8 cellular contexts compared by ENCODE assay signal in genomic region chr7:108455833-108456677, GRCh38. TPM values are rescaled to one million over a fixed set of nuclear protein-coding genes. Genes with fewer than 3 reads are reported as not detected.
DNase-seq lines count a peak whose midpoint lies in the region; ATAC-seq and TF ChIP-seq lines count a peak whose summit lies in the region.

NRCAM (minus strand) TSS chr7:108456436; CDS start chr7:108240064, 216,372 bp downstream.

- H4K20me1 ChIP-seq in OCI-LY1 (ENCODE audit: insufficient read depth, low read length) = no peaks in the 10 kb centered on the region

- H3K4me3 ChIP-seq in GM12865 (ENCODE audit: low read depth, low read length) (peak within 1 kb of the TSS; percentile 34), OCI-LY1 (ENCODE audit: low read depth, low read length, poor library complexity, severe bottlenecking) (peak within 1 kb of the TSS; percentile 34), body of pancreas (peak within 1 kb of the TSS; percentile 80 to 81), iPS DF 6.9 (ENCODE audit: low read length) (peak within 1 kb of the TSS; percentile 92)

- TF ChIP-seq CTCF in GM12865 (IDR thresholded peaks at IDR 0.05; ENCODE audit: insufficient read depth, low read depth, low read length, missing control alignments) (no peak), OCI-LY1 (IDR thresholded peaks at IDR 0.05; ENCODE audit: low read length) (no peak), body of pancreas (IDR thresholded peaks at IDR 0.05) (peak in 4 of 7 experiments; percentile 9 to 36 (median 26))

- H3K27ac ChIP-seq in OCI-LY1 (ENCODE audit: low read depth, low read length, poor library complexity, severe bottlenecking) (no peak within 1 kb of the TSS), body of pancreas (peak within 1 kb of the TSS; percentile 69 to 89 (median 86)), iPS DF 6.9 (ENCODE audit: low read length) (no peak within 1 kb of the TSS)

- ATAC-seq in body of pancreas (peak; percentile 86), sciatic nerve (peak; percentile 37), HG03108 (IDR thresholded peaks at IDR 0.05; ENCODE audit: unreplicated experiment) (no peak), GM18873 (IDR thresholded peaks at IDR 0.05; ENCODE audit: low FRiP score, unreplicated experiment) (no peak)

- H3K27me3 ChIP-seq in OCI-LY1 (ENCODE audit: insufficient read depth, low read length) (no peaks in the 10 kb centered on the region), body of pancreas (no peaks in the 10 kb centered on the region), iPS DF 6.9 (ENCODE audit: control insufficient read depth, insufficient read depth, low read length) (peaks cover 20% of the 10 kb centered on the region; the same call in 1 of the 2 replicates)

- H3K4me1 ChIP-seq in OCI-LY1 (ENCODE audit: insufficient read depth, low read length, severe bottlenecking) = peaks cover 5% of the 10 kb centered on the region
- H3K4me1 ChIP-seq in body of pancreas = peaks cover 56% of the 10 kb centered on the region
- peaks cover 3% of the 10 kb centered on the region; the same call in 1 of the 2 replicates for H3K4me1 ChIP-seq in iPS DF 6.9 (ENCODE audit: control insufficient read depth, insufficient read depth, low read length)

- 0 to 1% methylated on average over 10 to 74 of the region's 93 CpGs for WGBS in body of pancreas, 2 donors
- no CpG with 5 or more reads among the region's 93 CpGs for WGBS in iPS DF 6.9 (ENCODE audit: insufficient coverage, insufficient read length)

- H3K79me2 ChIP-seq in OCI-LY1 (ENCODE audit: insufficient read depth, low read length) = no peaks in the 10 kb centered on the region

- H2AFZ ChIP-seq in OCI-LY1 (ENCODE audit: low read length) = no peak within 1 kb of the TSS

- intact Hi-C loops in body of pancreas (cut with DNase I) = no loop called here
- intact Hi-C loops in sciatic nerve (cut with DNase I) = no loop called here

- peak; percentile 44 to 76 (median 67) for TF ChIP-seq POLR2A in body of pancreas (IDR thresholded peaks at IDR 0.05)

- no peak within 1 kb of the TSS for H3K9ac ChIP-seq in OCI-LY1 (ENCODE audit: low read length)

- H3F3A ChIP-seq in OCI-LY1 (ENCODE audit: insufficient read depth, low read length) = no peaks in the 10 kb centered on the region

- DNase-seq in GM12865 (ENCODE audit: low read depth) (peak; percentile 46), HPDE6-E6E7 (ENCODE audit: extremely low spot score) (peak; percentile 13), body of pancreas (peak; percentile 88 to 93 (median 90)), iPS DF 6.9 (ENCODE audit: low read depth, low spot score) (peak; percentile 60), sciatic nerve (ENCODE audit: low spot score) (peak; percentile 62)

- H3K9me3 ChIP-seq in OCI-LY1 (ENCODE audit: low read length) = no peaks in the 10 kb centered on the region
- no peaks in the 10 kb centered on the region for H3K9me3 ChIP-seq in body of pancreas
- H3K9me3 ChIP-seq in iPS DF 6.9 (ENCODE audit: control insufficient read depth, insufficient read depth, low read length) = no peaks in the 10 kb centered on the region

- no peaks in the 10 kb centered on the region for H3K9me2 ChIP-seq in OCI-LY1 (ENCODE audit: low read depth, low read length)

- H3K36me3 ChIP-seq in OCI-LY1 (ENCODE audit: insufficient read depth, low read length) (no peaks in the 10 kb centered on the region), body of pancreas (replicated peaks in 1 of 2; ENCODE audit: insufficient read depth in 1 of 2, low read depth in 2 of 2) (no peaks in the 10 kb centered on the region), iPS DF 6.9 (ENCODE audit: control insufficient read depth, insufficient read depth, low read length) (no peaks in the 10 kb centered on the region)

- peak within 1 kb of the TSS; percentile 37 for H3K4me2 ChIP-seq in OCI-LY1 (ENCODE audit: low read length)

RNA-seq across cellular contexts. Expression of gene NRCAM, which starts in this region (rescaled TPM):
- total RNA-seq in body of pancreas = 10 to 100 TPM; 39.4 to 49.8 TPM
- total RNA-seq in sciatic nerve = 17.4 TPM

Comparison
In these comparisons a context has a peak if more than half of its experiments do, and no peak if none do; other contexts are left out.
1. DNase-seq: peak in every context shown above with its lines; median percentile 90 in body of pancreas; 62 in sciatic nerve; 60 in iPS DF 6.9; 46 in GM12865; 13 in HPDE6-E6E7.
2. H3K4me3 ChIP-seq: peak in every context shown above with its lines; median percentile 92 in iPS DF 6.9; 80 in body of pancreas; 34 in GM12865; 34 in OCI-LY1.
3. CTCF ChIP-seq: peak in body of pancreas (4 of 7); none in GM12865 (single experiment) and OCI-LY1 (single experiment).
4. H3K27ac ChIP-seq: peak in body of pancreas (4 of 4); none in OCI-LY1 (single experiment) and iPS DF 6.9 (single experiment).
5. ATAC-seq: peak in body of pancreas (single experiment) and sciatic nerve (single experiment); none in HG03108 (single experiment) and GM18873 (single experiment).